30 cellular contexts compared by ENCODE assay signal in the genomic region with DNA sequence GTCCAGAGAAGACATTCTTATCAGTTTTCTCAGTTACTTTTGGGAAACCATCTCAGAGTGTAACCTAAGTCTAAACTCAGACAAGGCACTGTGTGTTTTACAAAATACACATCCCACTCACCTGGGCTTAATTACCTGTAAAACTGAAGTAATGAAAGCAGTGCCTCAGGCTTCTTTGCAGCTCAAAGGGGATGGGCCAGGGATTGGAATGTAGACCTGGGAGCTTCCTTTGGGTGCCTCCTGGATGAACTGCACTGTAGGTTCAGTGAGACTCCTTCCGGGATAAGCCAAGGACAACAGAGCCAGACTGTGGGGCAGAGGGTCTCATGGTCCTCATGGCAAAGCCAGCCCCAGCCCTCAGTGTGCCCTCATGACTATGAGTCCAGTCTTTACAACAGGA.
"Had no signal": no experiment of that assay in that cellular context is flagged by ENCODE, and none has a peak within 500 bp of the region (broad histone marks: within the 10 kb centered on the region; RNA-seq: fewer than 3 reads in every experiment).

No MANE protein-coding gene starts in this region.

- H3K27me3 ChIP-seq: ascending aorta, esophagus muscularis mucosa, heart right ventricle, pancreas, upper lobe of right lung had no signal

- H3K27me3 Mint-ChIP-seq: activated naive CD4-positive, alpha-beta T cell treated with anti-CD3 and anti-CD28 coated beads, Interleukin-2, amount 10 ng/mL, durations not matched to agents 7 days and 5 days; naive thymus-derived CD4-positive, alpha-beta T cell had no signal

- H3K4me1 ChIP-seq: ascending aorta, prostate gland had no signal

- H3K36me3 ChIP-seq: ascending aorta, esophagus muscularis mucosa, heart right ventricle, pancreas, prostate gland, thoracic aorta, upper lobe of right lung had no signal

- H3K4me3 Mint-ChIP-seq: activated naive CD4-positive, alpha-beta T cell treated with anti-CD3 and anti-CD28 coated beads, Interleukin-2, amount 10 ng/mL, durations not matched to agents 7 days and 5 days; activated naive CD8-positive, alpha-beta T cell treated with anti-CD3 and anti-CD28 coated beads, Interleukin-2, amount 10 ng/mL, durations not matched to agents 7 days and 5 days; activated T-helper 1 cell treated with anti-CD3 and anti-CD28 coated beads, Interleukin-12 subunit alpha, Interleukin-12 subunit beta, Interleukin-2, Interleukin-4 antibody, amounts not matched to agents 30 ng/mL and 10 ng/mL and 1 ng/mL, durations not matched to agents 14 hours and 24 hours and 36 hours; brain; naive thymus-derived CD4-positive, alpha-beta T cell; neural crest cell had no signal

- H3K4me3 ChIP-seq: ascending aorta, esophagus muscularis mucosa, heart right ventricle, pancreas, prostate gland, skin epidermis, thoracic aorta, upper lobe of right lung had no signal

- FAIRE-seq: endothelial cell of umbilical vein, pancreas, TTC549 had no signal

- ATAC-seq: heart right ventricle; left ventricle myocardium superior; pancreas; stimulated activated naive CD8-positive, alpha-beta T cell treated with anti-CD3 and anti-CD28 coated beads, Interleukin-15, Interleukin-2, amounts not matched to agents 100 U/mL and 50 U/mL, for 24 hours; upper lobe of right lung had no signal

- H3K9me3 Mint-ChIP-seq: activated naive CD8-positive, alpha-beta T cell treated with anti-CD3 and anti-CD28 coated beads, Interleukin-2, amount 10 ng/mL, durations not matched to agents 7 days and 5 days; brain; neural crest cell had no signal

- DNase-seq: activated CD4-positive, alpha-beta T cell treated with anti-CD3 and anti-CD28 coated beads for 48 hours; activated CD4-positive, alpha-beta T cell treated with anti-CD3 and anti-CD28 coated beads, Interleukin-2, amount 50 U/mL, for 48 hours; activated CD8-positive, alpha-beta memory T cell treated with anti-CD3 and anti-CD28 coated beads for 24 hours; activated effector memory CD4-positive, alpha-beta T cell treated with anti-CD3 and anti-CD28 coated beads, Interleukin-2, amount 50 U/mL, for 16 hours; activated naive CD4-positive, alpha-beta T cell treated with anti-CD3 and anti-CD28 coated beads, Interleukin-2, amount 10 ng/mL, durations not matched to agents 7 days and 5 days; activated naive CD8-positive, alpha-beta T cell treated with anti-CD3 and anti-CD28 coated beads, Interleukin-2, amount 10 ng/mL, durations not matched to agents 7 days and 5 days; foreskin melanocyte; heart right ventricle; left ventricle myocardium superior; mammary epithelial cell; midbrain; naive thymus-derived CD4-positive, alpha-beta T cell; nucleus accumbens; pancreas; retina; stimulated activated CD4-positive, alpha-beta T cell treated with anti-CD3 and anti-CD28 coated beads, Interleukin-12 subunit alpha, Interleukin-12 subunit beta, amount 100 ng/mL, for 4 hours; stimulated activated CD4-positive, alpha-beta T cell treated with anti-CD3 and anti-CD28 coated beads, Interleukin-4, amount 100 ng/mL, for 1 hour; stimulated activated naive CD8-positive, alpha-beta T cell treated with anti-CD3 and anti-CD28 coated beads, Interleukin-15, Interleukin-2, amounts not matched to agents 100 U/mL and 50 U/mL, for 24 hours; upper lobe of right lung had no signal

- H3K27ac ChIP-seq: ascending aorta, esophagus muscularis mucosa, pancreas, prostate gland, skin epidermis, thoracic aorta, upper lobe of right lung, VCaP had no signal

- H3K9me3 ChIP-seq: ascending aorta, esophagus muscularis mucosa, heart right ventricle, pancreas, prostate gland, thoracic aorta, upper lobe of right lung had no signal

- H3K27ac Mint-ChIP-seq: activated naive CD4-positive, alpha-beta T cell treated with anti-CD3 and anti-CD28 coated beads, Interleukin-2, amount 10 ng/mL, durations not matched to agents 7 days and 5 days; activated naive CD8-positive, alpha-beta T cell treated with anti-CD3 and anti-CD28 coated beads, Interleukin-2, amount 10 ng/mL, durations not matched to agents 7 days and 5 days; activated T-helper 1 cell treated with anti-CD3 and anti-CD28 coated beads, Interleukin-12 subunit alpha, Interleukin-12 subunit beta, Interleukin-2, Interleukin-4 antibody, amounts not matched to agents 30 ng/mL and 10 ng/mL and 1 ng/mL, durations not matched to agents 14 hours and 24 hours and 36 hours had no signal
